ENCODE assay signal across 1 cellular context in genomic region chr1:89632213-89633102, GRCh38.
TF ChIP-seq lines count a peak whose summit lies in the region.

No MANE protein-coding gene starts in this region.

TF ChIP-seq in IMR-90, 13 proteins besides CTCF, POLR2A, EP300 and RAD21 (continued from another document):
- no peak for TF ChIP-seq FOS (IDR thresholded peaks at IDR 0.05; ENCODE audit: low read depth, low read length)
